Comparison of ENCODE assay signal across 1 cellular context in the genomic region with DNA sequence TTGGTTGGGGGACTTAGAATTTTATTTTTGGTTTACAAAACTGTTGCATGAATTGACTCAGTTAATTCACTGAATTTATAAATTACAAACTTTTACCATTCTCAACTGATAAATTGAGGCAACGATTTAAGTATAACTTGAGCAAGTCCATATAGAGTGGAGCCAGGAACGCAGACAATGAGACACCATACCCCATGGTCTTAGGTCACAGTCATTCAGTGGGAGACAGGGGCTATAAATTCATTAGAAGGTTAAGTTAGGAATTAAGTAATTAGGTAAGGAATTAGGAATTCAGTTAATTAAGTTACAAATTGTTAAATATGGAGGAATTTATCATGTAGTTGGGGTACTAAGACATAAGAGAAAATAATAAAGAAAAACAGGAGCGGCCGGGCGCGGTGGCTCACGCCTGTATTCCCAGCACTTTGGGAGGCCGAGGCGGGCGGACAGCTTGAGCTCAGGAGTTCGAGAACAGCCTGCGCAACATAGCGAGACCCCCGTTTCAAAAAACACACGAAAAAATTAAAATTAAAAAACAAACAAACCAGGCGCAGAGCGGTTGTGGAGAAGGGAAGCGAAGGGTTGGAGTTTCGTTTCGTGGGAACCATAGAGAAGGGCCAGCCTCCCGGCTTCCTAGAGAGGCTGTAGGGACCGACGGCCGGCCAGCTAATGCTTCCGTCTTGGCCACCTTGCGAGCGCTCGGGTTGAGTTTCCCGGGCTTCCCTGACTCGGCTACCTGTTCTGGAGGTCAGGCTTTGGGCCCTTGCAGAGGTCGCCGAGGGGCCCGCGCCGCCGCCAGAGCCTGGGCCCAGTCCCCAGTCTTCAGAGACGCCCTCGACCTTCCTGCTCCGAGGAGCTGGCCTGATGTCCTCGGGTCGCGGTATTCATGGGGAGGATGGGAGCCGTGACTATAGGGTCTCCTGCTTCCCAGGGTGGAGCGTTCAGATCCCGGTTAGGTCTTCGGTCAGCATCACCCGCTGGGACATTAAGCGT.
TF ChIP-seq lines count a peak whose summit lies in the region.

TSS of gene ZNF619 (plus strand) at position 645 of the 993 bp plus-strand sequence. CDS start 858 bp downstream, outside the sequence.

TF ChIP-seq in liver, 16 proteins besides CTCF, POLR2A, EP300 and RAD21 (continued from another document):
- TF ChIP-seq REST (IDR thresholded peaks at IDR 0.05) (peak; percentile 40), RXRA (IDR thresholded peaks at IDR 0.05) (peak in 1 of 2 donors; percentile 22), HNF4A (conservative IDR thresholded peaks at IDR 0.05) (no peak), FOXA1 (IDR thresholded peaks at IDR 0.05) (peak; percentile 7)
TF ChIP-seq in liver: peak in this region for 10.
